In the genomic region with DNA sequence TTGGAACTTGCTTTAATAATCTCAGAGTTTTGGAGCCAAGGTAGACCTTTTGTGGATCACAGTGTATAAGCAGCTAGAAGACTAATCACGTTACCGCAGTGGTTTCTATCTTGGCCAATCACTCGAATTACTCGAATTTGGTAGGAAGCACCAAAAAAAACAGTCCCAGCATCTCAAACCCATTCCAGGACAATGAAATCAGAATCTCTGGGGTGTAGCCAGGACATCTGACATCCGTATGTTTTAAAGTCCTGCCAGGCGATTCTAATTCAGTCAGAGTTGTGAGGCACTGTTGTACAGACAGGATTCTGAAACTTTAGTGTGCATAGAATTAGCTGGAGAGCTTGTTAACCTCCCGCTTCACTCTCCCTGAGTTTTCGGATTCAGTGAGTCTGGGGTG, we compare ENCODE assay signal across 16 cellular contexts. TPM values are rescaled to one million over a fixed set of nuclear protein-coding genes. Genes with fewer than 3 reads are reported as not detected.
DNase-seq lines count a peak whose midpoint lies in the region; ATAC-seq and TF ChIP-seq lines count a peak whose summit lies in the region.
"Had no signal": no experiment of that assay in that cellular context is flagged by ENCODE, and none has a peak within 500 bp of the region (broad histone marks: within the 10 kb centered on the region; RNA-seq: fewer than 3 reads in every experiment).

No MANE protein-coding gene starts in this region.

- peaks cover 20% of the 10 kb centered on the region for H3K4me1 Mint-ChIP-seq in CD4-positive, alpha-beta T cell (ENCODE audit: low read depth)
- peaks cover 15% of the 10 kb centered on the region for H3K4me1 Mint-ChIP-seq in activated CD4-positive, alpha-beta T cell treated with anti-CD3 and anti-CD28 coated beads, Interleukin-2, amount 10 ng/mL, durations not matched to agents 7 days and 5 days

- TF ChIP-seq CTCF in BJ (IDR thresholded peaks at IDR 0.05; ENCODE audit: insufficient read depth, low read depth, low read length) (no peak), fibroblast of mammary gland (conservative IDR thresholded peaks at IDR 0.05; ENCODE audit: control insufficient read depth, insufficient read depth, low read depth, low read length) (no peak), A673 (conservative IDR thresholded peaks at IDR 0.05; ENCODE audit: low read depth, low read length) (no peak)
- no peak for TF ChIP-seq CTCF in CD4-positive, alpha-beta T cell (IDR thresholded peaks at IDR 0.05)

- H3K27me3 ChIP-seq in BJ (ENCODE audit: control insufficient read depth, insufficient read depth, low read length) (no peaks in the 10 kb centered on the region), A673 (replicated peaks; ENCODE audit: insufficient read depth, low read depth, low read length, poor library complexity) (no peaks in the 10 kb centered on the region)
- H3K27me3 ChIP-seq in CD4-positive, alpha-beta T cell (ENCODE audit: control insufficient read depth, insufficient read depth, low read length): no peaks in the 10 kb centered on the region
- H3K27me3 ChIP-seq: foreskin keratinocyte had no signal

- H3K27ac ChIP-seq in A673 (ENCODE audit: low read depth, low read length, poor library complexity, severe bottlenecking): no peak overlapping the region
- H3K27ac ChIP-seq in CD4-positive, alpha-beta T cell (ENCODE audit: low read depth, low read length): no peak overlapping the region
- H3K27ac ChIP-seq: foreskin keratinocyte had no signal

- peaks cover 15% of the 10 kb centered on the region for H3K27me3 Mint-ChIP-seq in CD4-positive, alpha-beta T cell
- H3K27me3 Mint-ChIP-seq in activated CD4-positive, alpha-beta T cell treated with anti-CD3 and anti-CD28 coated beads, Interleukin-2, amount 10 ng/mL, durations not matched to agents 7 days and 5 days: peaks cover 26% of the 10 kb centered on the region

- no peaks in the 10 kb centered on the region for H3K36me3 Mint-ChIP-seq in CD4-positive, alpha-beta T cell (ENCODE audit: low read depth)
- H3K36me3 Mint-ChIP-seq in activated CD4-positive, alpha-beta T cell treated with anti-CD3 and anti-CD28 coated beads, Interleukin-2, amount 10 ng/mL, durations not matched to agents 7 days and 5 days (ENCODE audit: low read depth): no peaks in the 10 kb centered on the region
- H3K36me3 Mint-ChIP-seq: CD4-positive, alpha-beta memory T cell had no signal

- BruUV-seq in A673 (replicated peaks; lab: Mats Ljungman, UMichigan): no TSS peak

- CTCF ChIA-PET in BJ (lab: Yijun Ruan, JAX): interaction anchor here (0.6 to 2.1 kb wide), 4 partner anchors 67 to 364 kb away, joined by 3 to 13 read pairs (median 5); no protein-coding TSS in a partner anchor
- CTCF ChIA-PET in A673 (lab: Charles Lee): no interaction called here
- CTCF ChIA-PET in CD4-positive, alpha-beta T cell (lab: Charles Lee): interaction anchor here (1.0 kb wide), 1 partner anchor 66 kb away, joined by 6 read pairs; no protein-coding TSS in a partner anchor
- CTCF ChIA-PET in activated CD4-positive, alpha-beta T cell treated with anti-CD3 and anti-CD28 coated beads, Interleukin-2, amount 10 ng/mL, durations not matched to agents 7 days and 5 days (lab: Charles Lee): no interaction called here

- no peaks in the 10 kb centered on the region for H3K9me3 Mint-ChIP-seq in CD4-positive, alpha-beta T cell
- no peaks in the 10 kb centered on the region for H3K9me3 Mint-ChIP-seq in activated CD4-positive, alpha-beta T cell treated with anti-CD3 and anti-CD28 coated beads, Interleukin-2, amount 10 ng/mL, durations not matched to agents 7 days and 5 days
- H3K9me3 Mint-ChIP-seq: CD4-positive, alpha-beta memory T cell; dendritic cell treated with granulocyte-macrophage colony-stimulating factor and Interleukin-4, amounts not matched to agents 40 ng/mL and 50 ng/mL, for 4 days; mesothelial cell of epicardium; T-helper 2 cell treated with Interferon-gamma antibody and Interleukin-4, amounts not matched to agents 5 μg/mL and 100 μg/mL, for 36 hours had no signal

- POLR2A ChIA-PET in BJ (lab: Charles Lee): interaction anchor here (0.7 kb wide), 1 partner anchor 109 kb away, joined by 4 read pairs; no protein-coding TSS in a partner anchor
- POLR2A ChIA-PET in A673 (lab: Charles Lee; ENCODE audit: low non-redundant PET): no interaction called here
- POLR2A ChIA-PET in CD4-positive, alpha-beta T cell (lab: Charles Lee): no interaction called here
- POLR2A ChIA-PET in activated CD4-positive, alpha-beta T cell treated with anti-CD3 and anti-CD28 coated beads, Interleukin-2, amount 10 ng/mL, durations not matched to agents 7 days and 5 days (lab: Charles Lee): no interaction called here

- H3K4me3 ChIP-seq in BJ (ENCODE audit: low read depth, low read length): no peak overlapping the region
- H3K4me3 ChIP-seq in fibroblast of mammary gland (ENCODE audit: control insufficient read depth, low read depth, low read length): no peak overlapping the region
- H3K4me3 ChIP-seq in skeletal muscle cell (ENCODE audit: low read depth, low read length): no peak overlapping the region
- H3K4me3 ChIP-seq in A673 (ENCODE audit: low read depth, low read length, poor library complexity, severe bottlenecking): no peak overlapping the region

- DNase-seq in BJ (ENCODE audit: low read depth) (peak; percentile 93), RPMI7951 (ENCODE audit: low read depth) (peak; percentile 81), fibroblast of mammary gland (ENCODE audit: low read depth) (peak; percentile 98), skeletal muscle cell (ENCODE audit: low read depth) (peak; percentile 75), A673 (ENCODE audit: low spot score) (no peak)
- DNase-seq in CD4-positive, alpha-beta T cell: no peak
- DNase-seq in activated CD4-positive, alpha-beta T cell treated with anti-CD3 and anti-CD28 coated beads, Interleukin-2, amount 10 ng/mL, durations not matched to agents 7 days and 5 days: no peak
- DNase-seq: activated CD4-positive, alpha-beta T cell treated with anti-CD3 and anti-CD28 coated beads for 48 hours; activated T-cell treated with anti-CD3 and anti-CD28 coated beads, Interleukin-2, amount 50 U/mL, for 72 hours; CD4-positive, alpha-beta memory T cell; foreskin keratinocyte; nucleus accumbens had no signal

- H3K27ac Mint-ChIP-seq in CD4-positive, alpha-beta T cell: no peak overlapping the region
- H3K27ac Mint-ChIP-seq in activated CD4-positive, alpha-beta T cell treated with anti-CD3 and anti-CD28 coated beads, Interleukin-2, amount 10 ng/mL, durations not matched to agents 7 days and 5 days: no peak overlapping the region
- H3K27ac Mint-ChIP-seq: activated T-cell treated with anti-CD3 and anti-CD28 coated beads, Interleukin-2, amount 50 U/mL, for 72 hours; CD4-positive, alpha-beta memory T cell; dendritic cell treated with granulocyte-macrophage colony-stimulating factor and Interleukin-4, amounts not matched to agents 40 ng/mL and 50 ng/mL, for 4 days; mesothelial cell of epicardium; T-helper 2 cell treated with Interferon-gamma antibody and Interleukin-4, amounts not matched to agents 5 μg/mL and 100 μg/mL, for 36 hours had no signal

- H3K4me3 Mint-ChIP-seq in CD4-positive, alpha-beta T cell: no peak overlapping the region
- no peak overlapping the region for H3K4me3 Mint-ChIP-seq in activated CD4-positive, alpha-beta T cell treated with anti-CD3 and anti-CD28 coated beads, Interleukin-2, amount 10 ng/mL, durations not matched to agents 7 days and 5 days
- H3K4me3 Mint-ChIP-seq: activated T-cell treated with anti-CD3 and anti-CD28 coated beads, Interleukin-2, amount 50 U/mL, for 72 hours; CD4-positive, alpha-beta memory T cell; dendritic cell treated with granulocyte-macrophage colony-stimulating factor and Interleukin-4, amounts not matched to agents 40 ng/mL and 50 ng/mL, for 4 days; mesothelial cell of epicardium; T-helper 2 cell treated with Interferon-gamma antibody and Interleukin-4, amounts not matched to agents 5 μg/mL and 100 μg/mL, for 36 hours had no signal

- H3K36me3 ChIP-seq in BJ (ENCODE audit: control insufficient read depth, insufficient read depth, low read length): no peaks in the 10 kb centered on the region
- no peaks in the 10 kb centered on the region for H3K36me3 ChIP-seq in A673 (ENCODE audit: insufficient read depth, low read length, poor library complexity, severe bottlenecking)

- H3K9me3 ChIP-seq in A673 (ENCODE audit: low read depth, low read length, poor library complexity, severe bottlenecking): no peaks in the 10 kb centered on the region
- H3K9me3 ChIP-seq in CD4-positive, alpha-beta T cell (ENCODE audit: control insufficient read depth, low read length): no peaks in the 10 kb centered on the region

- H3K4me1 ChIP-seq in A673 (ENCODE audit: insufficient read depth, low read length, poor library complexity, severe bottlenecking): no peaks in the 10 kb centered on the region
- H3K4me1 ChIP-seq: foreskin keratinocyte had no signal

- ATAC-seq in HG03432 (IDR thresholded peaks at IDR 0.05; ENCODE audit: unreplicated experiment): no peak
- ATAC-seq in CD4-positive, alpha-beta T cell (ENCODE audit: poor library complexity): no peak
- ATAC-seq: activated T-cell treated with anti-CD3 and anti-CD28 coated beads, Interleukin-2, amount 50 U/mL, for 72 hours; foreskin keratinocyte had no signal

- intact Hi-C loops in A673 (cut with micrococcal nuclease; ENCODE audit: unreplicated experiment): loop anchor here (5.0 kb wide), 1 partner anchor 65 kb away; no protein-coding TSS in a partner anchor
- intact Hi-C loops in CD4-positive, alpha-beta T cell (cut with DNase I, micrococcal nuclease): loop anchor here (5.0 to 10.0 kb wide), 3 partner anchors 170 to 455 kb away; no protein-coding TSS in a partner anchor

RNA-seq across cellular contexts. Expression of a gene that starts 30.8 kb away (rescaled TPM):
- polyA plus RNA-seq in BJ (2011; rRNA removed): 1.7 TPM in 2 replicates
- polyA minus RNA-seq in BJ (2011; rRNA and poly(A)+ RNA removed): 2.4 and 2.8 TPM in 2 replicates
- total RNA-seq in RPMI7951 (2014; rRNA removed; shearing (Covaris generic)): 0.36 and 0.68 TPM in 2 replicates
- total RNA-seq in A673 (2021): 0.13 and 0.42 TPM in 2 replicates
- under 1 TPM; 0.28 to 0.38 TPM for total RNA-seq in CD4-positive, alpha-beta T cell
- under 1 TPM; 0.25 to 0.27 TPM for total RNA-seq in activated CD4-positive, alpha-beta T cell treated with anti-CD3 and anti-CD28 coated beads, Interleukin-2, amount 10 ng/mL, durations not matched to agents 7 days and 5 days

Comparison
In these comparisons a context has a peak if more than half of its experiments do, and no peak if none do; other contexts are left out.
1. DNase-seq: peak in BJ (single experiment), RPMI7951 (single experiment), fibroblast of mammary gland (single experiment) and skeletal muscle cell (single experiment); none in A673 (single experiment), CD4-positive, alpha-beta T cell (0 of 10) and activated CD4-positive, alpha-beta T cell treated with anti-CD3 and anti-CD28 coated beads, Interleukin-2, amount 10 ng/mL, durations not matched to agents 7 days and 5 days (single experiment).
2. CTCF ChIA-PET loops: an anchor here in BJ (0.6 to 2.1 kb wide) and CD4-positive, alpha-beta T cell (1.0 kb wide); none called in A673 and activated CD4-positive, alpha-beta T cell treated with anti-CD3 and anti-CD28 coated beads, Interleukin-2, amount 10 ng/mL, durations not matched to agents 7 days and 5 days.